ENCODE assay signal across 1 cellular context in the genomic region with DNA sequence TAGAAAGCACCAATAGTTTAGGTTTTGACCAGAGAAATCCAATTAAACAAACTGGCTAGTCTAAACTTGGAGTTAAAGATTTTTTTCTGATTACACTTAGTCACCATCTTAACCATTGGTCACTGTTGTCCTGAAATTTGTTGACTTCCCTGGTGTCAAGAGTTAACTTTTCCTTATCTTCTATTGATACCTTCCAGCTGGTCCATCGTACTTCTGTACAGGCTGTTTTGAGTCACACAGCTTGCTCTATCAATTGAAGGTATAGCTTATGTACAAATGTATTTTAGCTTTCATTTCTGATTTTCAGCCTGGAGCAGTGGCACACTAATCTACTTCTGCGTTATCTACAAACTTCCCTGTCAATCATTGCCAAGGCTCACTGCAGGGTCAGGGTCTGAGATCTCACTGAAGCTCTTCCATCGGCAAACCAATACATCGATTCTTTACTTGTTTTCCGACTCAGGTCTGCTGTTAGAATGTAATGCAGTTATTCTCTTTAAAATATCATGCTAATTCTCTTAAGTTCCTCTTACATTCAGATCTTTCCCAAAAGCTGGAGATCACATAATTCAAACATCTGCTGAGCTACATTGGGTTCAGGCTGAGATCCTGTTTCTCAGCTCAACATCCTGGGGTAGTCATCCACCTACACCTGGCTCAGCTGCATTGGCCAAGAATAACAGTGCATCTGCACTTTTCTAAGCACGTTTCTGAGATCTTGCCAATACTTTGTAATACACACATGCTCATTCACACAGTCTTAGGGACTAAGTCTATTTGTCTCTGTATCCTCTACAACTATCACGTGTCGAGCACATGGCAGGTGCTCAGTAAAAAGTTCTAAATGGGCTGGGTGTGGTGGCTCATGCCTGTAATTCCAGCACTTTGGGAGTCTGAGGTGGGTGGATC.
TF ChIP-seq lines count a peak whose summit lies in the region.

No MANE protein-coding gene starts in this region.

TF ChIP-seq in HepG2, 621 proteins besides CTCF, POLR2A, EP300 and RAD21 (continued from another document):
- TF ChIP-seq, protein P1, sequence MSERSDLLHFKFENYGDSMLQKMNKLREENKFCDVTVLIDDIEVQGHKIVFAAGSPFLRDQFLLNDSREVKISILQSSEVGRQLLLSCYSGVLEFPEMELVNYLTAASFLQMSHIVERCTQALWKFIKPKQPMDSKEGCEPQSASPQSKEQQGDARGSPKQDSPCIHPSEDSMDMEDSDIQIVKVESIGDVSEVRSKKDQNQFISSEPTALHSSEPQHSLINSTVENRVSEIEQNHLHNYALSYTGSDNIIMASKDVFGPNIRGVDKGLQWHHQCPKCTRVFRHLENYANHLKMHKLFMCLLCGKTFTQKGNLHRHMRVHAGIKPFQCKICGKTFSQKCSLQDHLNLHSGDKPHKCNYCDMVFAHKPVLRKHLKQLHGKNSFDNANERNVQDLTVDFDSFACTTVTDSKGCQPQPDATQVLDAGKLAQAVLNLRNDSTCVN (CRISPR knock-in tag; IDR thresholded peaks at IDR 0.05; ENCODE audit: borderline replicate concordance), result no peak
- no peak for TF ChIP-seq ZNF292 (CRISPR knock-in tag; IDR thresholded peaks at IDR 0.05; ENCODE audit: borderline replicate concordance, low read depth)
- no peak for TF ChIP-seq AHR (CRISPR knock-in tag; IDR thresholded peaks at IDR 0.05)
- TF ChIP-seq TEAD2 (CRISPR knock-in tag; IDR thresholded peaks at IDR 0.05), result no peak
- TF ChIP-seq ZSCAN25 (CRISPR knock-in tag; IDR thresholded peaks at IDR 0.05), result no peak
- no peak for TF ChIP-seq SALL2 (CRISPR knock-in tag; IDR thresholded peaks at IDR 0.05)
- TF ChIP-seq MED13 (CRISPR knock-in tag; IDR thresholded peaks at IDR 0.05), result no peak
- no peak for TF ChIP-seq ZNF264 (CRISPR knock-in tag; IDR thresholded peaks at IDR 0.05)
- TF ChIP-seq, protein P2, sequence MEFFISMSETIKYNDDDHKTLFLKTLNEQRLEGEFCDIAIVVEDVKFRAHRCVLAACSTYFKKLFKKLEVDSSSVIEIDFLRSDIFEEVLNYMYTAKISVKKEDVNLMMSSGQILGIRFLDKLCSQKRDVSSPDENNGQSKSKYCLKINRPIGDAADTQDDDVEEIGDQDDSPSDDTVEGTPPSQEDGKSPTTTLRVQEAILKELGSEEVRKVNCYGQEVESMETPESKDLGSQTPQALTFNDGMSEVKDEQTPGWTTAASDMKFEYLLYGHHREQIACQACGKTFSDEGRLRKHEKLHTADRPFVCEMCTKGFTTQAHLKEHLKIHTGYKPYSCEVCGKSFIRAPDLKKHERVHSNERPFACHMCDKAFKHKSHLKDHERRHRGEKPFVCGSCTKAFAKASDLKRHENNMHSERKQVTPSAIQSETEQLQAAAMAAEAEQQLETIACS (CRISPR knock-in tag; IDR thresholded peaks at IDR 0.05), result no peak
- no peak for TF ChIP-seq MAF1 (CRISPR knock-in tag; IDR thresholded peaks at IDR 0.05; ENCODE audit: borderline replicate concordance)
- no peak for TF ChIP-seq PHF21A (CRISPR knock-in tag; IDR thresholded peaks at IDR 0.05)
- no peak for TF ChIP-seq SIN3B (IDR thresholded peaks at IDR 0.05; ENCODE audit: low read length)
- TF ChIP-seq ZNF17 (CRISPR knock-in tag; IDR thresholded peaks at IDR 0.05), result no peak
- TF ChIP-seq, protein P3, sequence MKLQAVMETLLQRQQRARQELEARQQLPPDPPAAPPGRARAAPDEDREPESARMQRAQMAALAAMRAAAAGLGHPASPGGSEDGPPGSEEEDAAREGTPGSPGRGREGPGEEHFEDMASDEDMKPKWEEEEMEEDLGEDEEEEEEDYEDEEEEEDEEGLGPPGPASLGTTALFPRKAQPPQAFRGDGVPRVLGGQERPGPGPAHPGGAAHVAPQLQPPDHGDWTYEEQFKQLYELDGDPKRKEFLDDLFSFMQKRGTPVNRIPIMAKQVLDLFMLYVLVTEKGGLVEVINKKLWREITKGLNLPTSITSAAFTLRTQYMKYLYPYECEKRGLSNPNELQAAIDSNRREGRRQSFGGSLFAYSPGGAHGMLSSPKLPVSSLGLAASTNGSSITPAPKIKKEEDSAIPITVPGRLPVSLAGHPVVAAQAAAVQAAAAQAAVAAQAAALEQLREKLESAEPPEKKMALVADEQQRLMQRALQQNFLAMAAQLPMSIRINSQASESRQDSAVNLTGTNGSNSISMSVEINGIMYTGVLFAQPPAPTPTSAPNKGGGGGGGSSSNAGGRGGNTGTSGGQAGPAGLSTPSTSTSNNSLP (IDR thresholded peaks at IDR 0.05; ENCODE audit: low read depth, low read length), result no peak
- TF ChIP-seq, protein P4, sequence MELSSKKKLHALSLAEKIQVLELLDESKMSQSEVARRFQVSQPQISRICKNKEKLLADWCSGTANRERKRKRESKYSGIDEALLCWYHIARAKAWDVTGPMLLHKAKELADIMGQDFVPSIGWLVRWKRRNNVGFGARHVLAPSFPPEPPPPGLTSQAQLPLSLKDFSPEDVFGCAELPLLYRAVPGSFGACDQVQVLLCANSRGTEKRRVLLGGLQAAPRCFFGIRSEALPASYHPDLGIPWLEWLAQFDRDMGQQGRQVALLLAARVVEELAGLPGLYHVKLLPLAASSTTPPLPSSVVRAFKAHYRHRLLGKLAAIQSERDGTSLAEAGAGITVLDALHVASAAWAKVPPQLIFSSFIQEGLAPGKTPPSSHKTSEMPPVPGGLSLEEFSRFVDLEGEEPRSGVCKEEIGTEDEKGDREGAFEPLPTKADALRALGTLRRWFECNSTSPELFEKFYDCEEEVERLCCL (CRISPR knock-in tag; IDR thresholded peaks at IDR 0.05; ENCODE audit: borderline replicate concordance), result no peak
- TF ChIP-seq, protein P5, sequence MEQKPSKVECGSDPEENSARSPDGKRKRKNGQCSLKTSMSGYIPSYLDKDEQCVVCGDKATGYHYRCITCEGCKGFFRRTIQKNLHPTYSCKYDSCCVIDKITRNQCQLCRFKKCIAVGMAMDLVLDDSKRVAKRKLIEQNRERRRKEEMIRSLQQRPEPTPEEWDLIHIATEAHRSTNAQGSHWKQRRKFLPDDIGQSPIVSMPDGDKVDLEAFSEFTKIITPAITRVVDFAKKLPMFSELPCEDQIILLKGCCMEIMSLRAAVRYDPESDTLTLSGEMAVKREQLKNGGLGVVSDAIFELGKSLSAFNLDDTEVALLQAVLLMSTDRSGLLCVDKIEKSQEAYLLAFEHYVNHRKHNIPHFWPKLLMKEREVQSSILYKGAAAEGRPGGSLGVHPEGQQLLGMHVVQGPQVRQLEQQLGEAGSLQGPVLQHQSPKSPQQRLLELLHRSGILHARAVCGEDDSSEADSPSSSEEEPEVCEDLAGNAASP (CRISPR knock-in tag; IDR thresholded peaks at IDR 0.05; ENCODE audit: borderline replicate concordance), result no peak
- TF ChIP-seq, protein P6, sequence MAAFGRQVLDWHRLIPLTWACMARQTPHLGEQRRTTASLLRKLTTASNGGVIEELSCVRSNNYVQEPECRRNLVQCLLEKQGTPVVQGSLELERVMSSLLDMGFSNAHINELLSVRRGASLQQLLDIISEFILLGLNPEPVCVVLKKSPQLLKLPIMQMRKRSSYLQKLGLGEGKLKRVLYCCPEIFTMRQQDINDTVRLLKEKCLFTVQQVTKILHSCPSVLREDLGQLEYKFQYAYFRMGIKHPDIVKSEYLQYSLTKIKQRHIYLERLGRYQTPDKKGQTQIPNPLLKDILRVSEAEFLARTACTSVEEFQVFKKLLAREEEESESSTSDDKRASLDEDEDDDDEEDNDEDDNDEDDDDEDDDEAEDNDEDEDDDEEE (CRISPR knock-in tag; IDR thresholded peaks at IDR 0.05), result no peak
- TF ChIP-seq, protein P7, sequence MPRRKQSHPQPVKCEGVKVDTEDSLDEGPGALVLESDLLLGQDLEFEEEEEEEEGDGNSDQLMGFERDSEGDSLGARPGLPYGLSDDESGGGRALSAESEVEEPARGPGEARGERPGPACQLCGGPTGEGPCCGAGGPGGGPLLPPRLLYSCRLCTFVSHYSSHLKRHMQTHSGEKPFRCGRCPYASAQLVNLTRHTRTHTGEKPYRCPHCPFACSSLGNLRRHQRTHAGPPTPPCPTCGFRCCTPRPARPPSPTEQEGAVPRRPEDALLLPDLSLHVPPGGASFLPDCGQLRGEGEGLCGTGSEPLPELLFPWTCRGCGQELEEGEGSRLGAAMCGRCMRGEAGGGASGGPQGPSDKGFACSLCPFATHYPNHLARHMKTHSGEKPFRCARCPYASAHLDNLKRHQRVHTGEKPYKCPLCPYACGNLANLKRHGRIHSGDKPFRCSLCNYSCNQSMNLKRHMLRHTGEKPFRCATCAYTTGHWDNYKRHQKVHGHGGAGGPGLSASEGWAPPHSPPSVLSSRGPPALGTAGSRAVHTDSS (CRISPR knock-in tag; conservative IDR thresholded peaks at IDR 0.05), result no peak
- TF ChIP-seq ZNF33A (CRISPR knock-in tag; IDR thresholded peaks at IDR 0.05; ENCODE audit: borderline replicate concordance), result no peak
- no peak for TF ChIP-seq ZNF570 (CRISPR knock-in tag; IDR thresholded peaks at IDR 0.05; ENCODE audit: borderline replicate concordance)
- no peak for TF ChIP-seq NCOR1 (IDR thresholded peaks at IDR 0.05; ENCODE audit: borderline replicate concordance, low read length)
- TF ChIP-seq, protein P8, sequence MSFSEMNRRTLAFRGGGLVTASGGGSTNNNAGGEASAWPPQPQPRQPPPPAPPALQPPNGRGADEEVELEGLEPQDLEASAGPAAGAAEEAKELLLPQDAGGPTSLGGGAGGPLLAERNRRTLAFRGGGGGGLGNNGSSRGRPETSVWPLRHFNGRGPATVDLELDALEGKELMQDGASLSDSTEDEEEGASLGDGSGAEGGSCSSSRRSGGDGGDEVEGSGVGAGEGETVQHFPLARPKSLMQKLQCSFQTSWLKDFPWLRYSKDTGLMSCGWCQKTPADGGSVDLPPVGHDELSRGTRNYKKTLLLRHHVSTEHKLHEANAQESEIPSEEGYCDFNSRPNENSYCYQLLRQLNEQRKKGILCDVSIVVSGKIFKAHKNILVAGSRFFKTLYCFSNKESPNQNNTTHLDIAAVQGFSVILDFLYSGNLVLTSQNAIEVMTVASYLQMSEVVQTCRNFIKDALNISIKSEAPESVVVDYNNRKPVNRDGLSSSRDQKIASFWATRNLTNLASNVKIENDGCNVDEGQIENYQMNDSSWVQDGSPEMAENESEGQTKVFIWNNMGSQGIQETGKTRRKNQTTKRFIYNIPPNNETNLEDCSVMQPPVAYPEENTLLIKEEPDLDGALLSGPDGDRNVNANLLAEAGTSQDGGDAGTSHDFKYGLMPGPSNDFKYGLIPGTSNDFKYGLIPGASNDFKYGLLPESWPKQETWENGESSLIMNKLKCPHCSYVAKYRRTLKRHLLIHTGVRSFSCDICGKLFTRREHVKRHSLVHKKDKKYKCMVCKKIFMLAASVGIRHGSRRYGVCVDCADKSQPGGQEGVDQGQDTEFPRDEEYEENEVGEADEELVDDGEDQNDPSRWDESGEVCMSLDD (CRISPR knock-in tag; IDR thresholded peaks at IDR 0.05; ENCODE audit: borderline replicate concordance), result no peak
- TF ChIP-seq GZF1 (CRISPR knock-in tag; IDR thresholded peaks at IDR 0.05), result no peak
- TF ChIP-seq HNF4A (CRISPR knock-in tag; IDR thresholded peaks at IDR 0.05), result peak; percentile 53
- no peak for TF ChIP-seq KDM6A (CRISPR knock-in tag; IDR thresholded peaks at IDR 0.05; ENCODE audit: low read depth)
- TF ChIP-seq, protein P9, sequence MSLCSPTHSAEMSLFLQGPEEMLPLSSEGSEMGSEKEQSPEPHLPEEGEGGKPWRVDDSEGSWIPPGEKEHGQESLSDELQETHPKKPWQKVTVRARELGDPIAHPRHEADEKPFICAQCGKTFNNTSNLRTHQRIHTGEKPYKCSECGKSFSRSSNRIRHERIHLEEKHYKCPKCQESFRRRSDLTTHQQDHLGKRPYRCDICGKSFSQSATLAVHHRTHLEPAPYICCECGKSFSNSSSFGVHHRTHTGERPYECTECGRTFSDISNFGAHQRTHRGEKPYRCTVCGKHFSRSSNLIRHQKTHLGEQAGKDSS (CRISPR knock-in tag; IDR thresholded peaks at IDR 0.05; ENCODE audit: borderline replicate concordance, low read depth), result no peak
- no peak for TF ChIP-seq PCBP1 (IDR thresholded peaks at IDR 0.05; ENCODE audit: borderline replicate concordance, low read depth, low read length)
- no peak for TF ChIP-seq ZNF432 (CRISPR knock-in tag; IDR thresholded peaks at IDR 0.05; ENCODE audit: borderline replicate concordance)
- no peak for TF ChIP-seq NFIC (IDR thresholded peaks at IDR 0.05; ENCODE audit: low read length)
- TF ChIP-seq, protein P10, sequence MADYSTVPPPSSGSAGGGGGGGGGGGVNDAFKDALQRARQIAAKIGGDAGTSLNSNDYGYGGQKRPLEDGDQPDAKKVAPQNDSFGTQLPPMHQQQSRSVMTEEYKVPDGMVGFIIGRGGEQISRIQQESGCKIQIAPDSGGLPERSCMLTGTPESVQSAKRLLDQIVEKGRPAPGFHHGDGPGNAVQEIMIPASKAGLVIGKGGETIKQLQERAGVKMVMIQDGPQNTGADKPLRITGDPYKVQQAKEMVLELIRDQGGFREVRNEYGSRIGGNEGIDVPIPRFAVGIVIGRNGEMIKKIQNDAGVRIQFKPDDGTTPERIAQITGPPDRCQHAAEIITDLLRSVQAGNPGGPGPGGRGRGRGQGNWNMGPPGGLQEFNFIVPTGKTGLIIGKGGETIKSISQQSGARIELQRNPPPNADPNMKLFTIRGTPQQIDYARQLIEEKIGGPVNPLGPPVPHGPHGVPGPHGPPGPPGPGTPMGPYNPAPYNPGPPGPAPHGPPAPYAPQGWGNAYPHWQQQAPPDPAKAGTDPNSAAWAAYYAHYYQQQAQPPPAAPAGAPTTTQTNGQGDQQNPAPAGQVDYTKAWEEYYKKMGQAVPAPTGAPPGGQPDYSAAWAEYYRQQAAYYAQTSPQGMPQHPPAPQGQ (CRISPR knock-in tag; IDR thresholded peaks at IDR 0.05; ENCODE audit: borderline replicate concordance), result no peak
- TF ChIP-seq, protein P11, sequence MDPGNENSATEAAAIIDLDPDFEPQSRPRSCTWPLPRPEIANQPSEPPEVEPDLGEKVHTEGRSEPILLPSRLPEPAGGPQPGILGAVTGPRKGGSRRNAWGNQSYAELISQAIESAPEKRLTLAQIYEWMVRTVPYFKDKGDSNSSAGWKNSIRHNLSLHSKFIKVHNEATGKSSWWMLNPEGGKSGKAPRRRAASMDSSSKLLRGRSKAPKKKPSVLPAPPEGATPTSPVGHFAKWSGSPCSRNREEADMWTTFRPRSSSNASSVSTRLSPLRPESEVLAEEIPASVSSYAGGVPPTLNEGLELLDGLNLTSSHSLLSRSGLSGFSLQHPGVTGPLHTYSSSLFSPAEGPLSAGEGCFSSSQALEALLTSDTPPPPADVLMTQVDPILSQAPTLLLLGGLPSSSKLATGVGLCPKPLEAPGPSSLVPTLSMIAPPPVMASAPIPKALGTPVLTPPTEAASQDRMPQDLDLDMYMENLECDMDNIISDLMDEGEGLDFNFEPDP (CRISPR knock-in tag; conservative IDR thresholded peaks at IDR 0.05), result no peak
- TF ChIP-seq, protein P12, sequence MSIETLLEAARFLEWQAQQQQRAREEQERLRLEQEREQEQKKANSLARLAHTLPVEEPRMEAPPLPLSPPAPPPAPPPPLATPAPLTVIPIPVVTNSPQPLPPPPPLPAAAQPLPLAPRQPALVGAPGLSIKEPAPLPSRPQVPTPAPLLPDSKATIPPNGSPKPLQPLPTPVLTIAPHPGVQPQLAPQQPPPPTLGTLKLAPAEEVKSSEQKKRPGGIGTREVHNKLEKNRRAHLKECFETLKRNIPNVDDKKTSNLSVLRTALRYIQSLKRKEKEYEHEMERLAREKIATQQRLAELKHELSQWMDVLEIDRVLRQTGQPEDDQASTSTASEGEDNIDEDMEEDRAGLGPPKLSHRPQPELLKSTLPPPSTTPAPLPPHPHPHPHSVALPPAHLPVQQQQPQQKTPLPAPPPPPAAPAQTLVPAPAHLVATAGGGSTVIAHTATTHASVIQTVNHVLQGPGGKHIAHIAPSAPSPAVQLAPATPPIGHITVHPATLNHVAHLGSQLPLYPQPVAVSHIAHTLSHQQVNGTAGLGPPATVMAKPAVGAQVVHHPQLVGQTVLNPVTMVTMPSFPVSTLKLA (IDR thresholded peaks at IDR 0.05), result 0 out of 2 replicates have a peak, but pooled peaks have one; percentile 22
- TF ChIP-seq CENPT (CRISPR knock-in tag; IDR thresholded peaks at IDR 0.05; ENCODE audit: low read depth), result no peak
- TF ChIP-seq HOXA3 (CRISPR knock-in tag; IDR thresholded peaks at IDR 0.05), result peak; percentile 50; the same call in 1 of the 2 replicates
- no peak for TF ChIP-seq RAD51 (IDR thresholded peaks at IDR 0.05; ENCODE audit: borderline replicate concordance)
- no peak for TF ChIP-seq EED (CRISPR knock-in tag; IDR thresholded peaks at IDR 0.05)
